Comparison of ENCODE assay signal across 1 cellular context in genomic region chr18:25896178-25896780, GRCh38.
A peak's percentile ranks its signal among the peaks of the same experiment; 100 is the strongest.
TF ChIP-seq lines count a peak whose summit lies in the region.

No MANE protein-coding gene starts in this region.

TF ChIP-seq in SK-N-SH, 30 proteins besides CTCF, POLR2A, EP300 and RAD21 (continued from another document):
- TF ChIP-seq GATA2 (CRISPR knock-in tag; IDR thresholded peaks at IDR 0.05) (peak; percentile 56; the same call in 1 of the 2 replicates), MEF2A (IDR thresholded peaks at IDR 0.05; ENCODE audit: borderline replicate concordance, low read depth) (no peak), PBX3 (IDR thresholded peaks at IDR 0.05) (no peak)
